18 cellular contexts compared by ENCODE assay signal in the genomic region with DNA sequence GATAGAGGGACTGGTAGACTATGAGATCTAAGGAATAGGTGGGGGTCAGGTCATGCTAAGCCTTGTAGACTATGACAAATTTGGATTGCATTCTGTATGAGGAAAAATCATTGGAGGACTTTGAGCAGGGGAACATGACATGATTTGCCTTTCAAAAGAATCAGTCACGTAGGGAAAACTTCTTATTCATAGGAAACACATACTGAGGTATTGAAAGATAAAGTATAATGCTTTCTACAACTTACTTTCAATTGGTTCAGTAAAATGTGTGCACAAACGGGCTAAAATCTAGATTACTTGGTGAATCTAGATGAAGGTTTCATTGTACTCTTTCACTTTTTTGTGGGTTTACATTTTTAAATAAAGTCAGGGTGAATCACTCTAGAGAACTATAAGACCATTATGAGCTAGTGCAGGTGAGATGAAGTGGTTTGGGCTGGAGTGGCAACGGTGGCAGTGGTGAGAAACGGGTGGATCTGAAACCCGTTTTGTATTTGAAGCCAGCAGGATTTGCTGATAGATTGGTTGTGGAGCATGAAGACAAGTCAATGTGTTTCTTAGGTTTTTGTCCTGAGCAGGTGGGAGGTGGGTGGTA. TPM values are rescaled to one million over a fixed set of nuclear protein-coding genes. Genes with fewer than 3 reads are reported as not detected.
DNase-seq lines count a peak whose midpoint lies in the region; ATAC-seq and TF ChIP-seq lines count a peak whose summit lies in the region.
"Had no signal": no experiment of that assay in that cellular context is flagged by ENCODE, and none has a peak within 500 bp of the region (broad histone marks: within the 10 kb centered on the region; RNA-seq: fewer than 3 reads in every experiment).

No MANE protein-coding gene starts in this region.

- H3K27ac ChIP-seq in HCT116 (ENCODE audit: low read depth, low read length) (peak overlapping the region; percentile 86), epithelial cell of prostate (peak overlapping the region; percentile 12)
- no peak overlapping the region for H3K27ac ChIP-seq in CD8-positive, alpha-beta T cell (ENCODE audit: low read depth, low read length)

- ATAC-seq in HCT116: peak; percentile 31; the same call in 1 of the 2 replicates
- no peak for ATAC-seq in CD8-positive, alpha-beta T cell

- H3K79me2 ChIP-seq in HCT116 (ENCODE audit: insufficient read depth, low read length): peaks cover 32% of the 10 kb centered on the region

- H3K27me3 ChIP-seq in HCT116 (ENCODE audit: insufficient read depth, low read length): no peaks in the 10 kb centered on the region
- H3K27me3 ChIP-seq in CD8-positive, alpha-beta T cell (ENCODE audit: insufficient read depth, low read length): no peaks in the 10 kb centered on the region
- H3K27me3 ChIP-seq: BE2C had no signal

- H3K27ac Mint-ChIP-seq in nephron progenitor cell: peak overlapping the region; percentile 5
- no peak overlapping the region for H3K27ac Mint-ChIP-seq in CD8-positive, alpha-beta T cell
- H3K27ac Mint-ChIP-seq: brain, immature natural killer cell had no signal

- TF ChIP-seq CTCF in HCT116 (IDR thresholded peaks at IDR 0.05 in 2 of 3, conservative IDR thresholded peaks at IDR 0.05 in 1 of 3; ENCODE audit: borderline replicate concordance in 1 of 3, insufficient read depth in 1 of 3, low read depth in 2 of 3, low read length in 2 of 3) (no peak), nephron progenitor cell (IDR thresholded peaks at IDR 0.05) (no peak)
- no peak for TF ChIP-seq CTCF in CD8-positive, alpha-beta T cell (IDR thresholded peaks at IDR 0.05)

- H3K9me3 ChIP-seq in HCT116 (ENCODE audit: control insufficient read depth in 1 of 2, insufficient read depth in 1 of 2, low read depth in 1 of 2, low read length in 2 of 2): no peaks in the 10 kb centered on the region
- H3K9me3 ChIP-seq in CD8-positive, alpha-beta T cell (ENCODE audit: low read length): no peaks in the 10 kb centered on the region
- H3K9me3 ChIP-seq: BE2C, HAP-1 had no signal

- no peaks in the 10 kb centered on the region for H3K27me3 Mint-ChIP-seq in nephron progenitor cell (ENCODE audit: low read depth, poor library complexity)
- no peaks in the 10 kb centered on the region for H3K27me3 Mint-ChIP-seq in CD8-positive, alpha-beta T cell (ENCODE audit: low read depth)

- 0 out of 2 replicates have a peak overlapping the region, but pooled peaks have one; percentile 5 for H3K4me2 ChIP-seq in HCT116 (ENCODE audit: low read length)

- no peak for TF ChIP-seq POLR2A in HCT116 (IDR thresholded peaks at IDR 0.05; ENCODE audit: borderline replicate concordance, extremely low read depth, insufficient read depth, insufficient read length)

- DNase-seq in HCT116 (ENCODE audit: low read depth, low spot score) (no peak), RPMI7951 (ENCODE audit: low read depth) (peak; percentile 11), epithelial cell of prostate (ENCODE audit: low read depth, low spot score) (no peak), nephron progenitor cell (no peak), GM19240 (ENCODE audit: insufficient read length, low spot score) (no peak)
- no peak for DNase-seq in activated CD8-positive, alpha-beta memory T cell treated with anti-CD3 and anti-CD28 coated beads, Interleukin-2, amount 50 U/mL, for 48 hours
- DNase-seq in CD8-positive, alpha-beta T cell: no peak
- DNase-seq: activated naive CD4-positive, alpha-beta T cell treated with anti-CD3 and anti-CD28 coated beads, Interleukin-2, amount 50 U/mL, for 16 hours; activated T-cell treated with anti-CD3 and anti-CD28 coated beads for 4 hours; BE2C; head of caudate nucleus; immature natural killer cell; naive B cell; NCI-H1417; NCI-H748 treated with DMSO at 0.1 percent for 48 hours; RPMI8226 had no signal

- H3K4me1 ChIP-seq in HCT116 (ENCODE audit: control insufficient read depth in 1 of 2, insufficient read depth in 2 of 2, low read length in 2 of 2): peaks cover 47 to 73% of the 10 kb centered on the region in 2 experiments
- H3K4me1 ChIP-seq in CD8-positive, alpha-beta T cell (ENCODE audit: insufficient read depth, low read length): no peaks in the 10 kb centered on the region
- H3K4me1 ChIP-seq: BE2C, HAP-1 had no signal

- no peak overlapping the region for H2AFZ ChIP-seq in HCT116 (ENCODE audit: low read depth, low read length, poor library complexity, severe bottlenecking)

- no peak for TF ChIP-seq RAD21 in HCT116 (IDR thresholded peaks at IDR 0.05; ENCODE audit: low read depth)

- POLR2A ChIA-PET in HCT116 (lab: Charles Lee): interaction anchor here (1.1 kb wide), 1 partner anchor 682 kb away, joined by 5 read pairs; no protein-coding TSS in a partner anchor
- POLR2A ChIA-PET in CD8-positive, alpha-beta T cell (lab: Charles Lee): no interaction called here

- BruUV-seq in HCT116 (replicated peaks; lab: Mats Ljungman, UMichigan): no TSS peak

- H3K9ac ChIP-seq in HCT116 (ENCODE audit: low read length): no peak overlapping the region; the same call in 1 of the 2 replicates

- RAD21 ChIA-PET in HCT116 (lab: Charles Lee; ENCODE audit: low non-redundant PET in 1 of 2, low total read pairs in 2 of 2, uncharacterized antibody in 2 of 2, unreplicated experiment in 2 of 2): no interaction called here

- H3K36me3 ChIP-seq in HCT116 (ENCODE audit: control insufficient read depth in 1 of 2, insufficient read depth in 2 of 2, low read length in 2 of 2): no peaks in the 10 kb centered on the region
- no peaks in the 10 kb centered on the region for H3K36me3 ChIP-seq in CD8-positive, alpha-beta T cell (ENCODE audit: insufficient read depth, low read length)
- H3K36me3 ChIP-seq: BE2C, HAP-1 had no signal

- intact Hi-C loops in HCT116 (cut with micrococcal nuclease): loop anchor here (10.0 kb wide), 2 partner anchors 287 to 947 kb away; a partner anchor contains a TSS
- intact Hi-C loops in CD8-positive, alpha-beta T cell (cut with DNase I, micrococcal nuclease): loop anchor here in 1 of 2 experiments (10.0 kb wide), 1 partner anchor 113 kb away; no protein-coding TSS in a partner anchor

- no peaks in the 10 kb centered on the region for H3K9me2 ChIP-seq in HCT116 (ENCODE audit: insufficient read depth)

- no peak overlapping the region for H3K4me3 Mint-ChIP-seq in nephron progenitor cell
- H3K4me3 Mint-ChIP-seq in CD8-positive, alpha-beta T cell: no peak overlapping the region
- H3K4me3 Mint-ChIP-seq: brain, immature natural killer cell, naive B cell had no signal

- no peaks in the 10 kb centered on the region for H3K9me3 Mint-ChIP-seq in nephron progenitor cell
- no peaks in the 10 kb centered on the region for H3K9me3 Mint-ChIP-seq in CD8-positive, alpha-beta T cell
- H3K9me3 Mint-ChIP-seq: brain, immature natural killer cell, naive B cell had no signal

- H3K4me1 Mint-ChIP-seq in nephron progenitor cell: peaks cover 6% of the 10 kb centered on the region
- peaks cover 11% of the 10 kb centered on the region for H3K4me1 Mint-ChIP-seq in CD8-positive, alpha-beta T cell (ENCODE audit: low read depth)

- H4K20me1 ChIP-seq in HCT116 (ENCODE audit: insufficient read depth): no peaks in the 10 kb centered on the region

- no peak overlapping the region for H3K4me3 ChIP-seq in HCT116 (replicated peaks in 1 of 2; ENCODE audit: low read depth in 1 of 2, low read length in 2 of 2)
- no peak overlapping the region for H3K4me3 ChIP-seq in CD8-positive, alpha-beta T cell (ENCODE audit: low read depth, low read length)
- H3K4me3 ChIP-seq: HAP-1 had no signal

- CTCF ChIA-PET in HCT116 (lab: Charles Lee): no interaction called here
- CTCF ChIA-PET in CD8-positive, alpha-beta T cell (lab: Charles Lee): no interaction called here

- no peaks in the 10 kb centered on the region for H3K36me3 Mint-ChIP-seq in nephron progenitor cell (ENCODE audit: low read depth)
- H3K36me3 Mint-ChIP-seq in CD8-positive, alpha-beta T cell: no peaks in the 10 kb centered on the region
- H3K36me3 Mint-ChIP-seq: brain, naive B cell had no signal

TF ChIP-seq in HCT116, 20 proteins besides CTCF, POLR2A, EP300 and RAD21 (continues in another document):
- TF ChIP-seq ZNF274 (IDR thresholded peaks at IDR 0.05; ENCODE audit: low read depth, low read length) (no peak), ZFX (IDR thresholded peaks at IDR 0.05) (no peak), POLR2AphosphoS5 (IDR thresholded peaks at IDR 0.05; ENCODE audit: low read depth, low read length) (no peak; the same call in 1 of the 2 replicates), SRF (IDR thresholded peaks at IDR 0.05; ENCODE audit: low read depth) (no peak), SP1 (IDR thresholded peaks at IDR 0.05; ENCODE audit: low read depth) (no peak), JUND (IDR thresholded peaks at IDR 0.05) (no peak), EZH2phosphoT487 (IDR thresholded peaks at IDR 0.05; ENCODE audit: borderline replicate concordance) (no peak)
- TF ChIP-seq, protein P1, sequence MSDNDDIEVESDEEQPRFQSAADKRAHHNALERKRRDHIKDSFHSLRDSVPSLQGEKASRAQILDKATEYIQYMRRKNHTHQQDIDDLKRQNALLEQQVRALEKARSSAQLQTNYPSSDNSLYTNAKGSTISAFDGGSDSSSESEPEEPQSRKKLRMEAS (IDR thresholded peaks at IDR 0.05): no peak
- TF ChIP-seq, protein P2, sequence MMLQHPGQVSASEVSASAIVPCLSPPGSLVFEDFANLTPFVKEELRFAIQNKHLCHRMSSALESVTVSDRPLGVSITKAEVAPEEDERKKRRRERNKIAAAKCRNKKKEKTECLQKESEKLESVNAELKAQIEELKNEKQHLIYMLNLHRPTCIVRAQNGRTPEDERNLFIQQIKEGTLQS (IDR thresholded peaks at IDR 0.05): no peak

RNA-seq across cellular contexts. Expression of a gene that starts 6.7 kb away (rescaled TPM):
- total RNA-seq in HCT116 (2021; ENCODE audit: unreplicated experiment): 27.1 TPM
- polyA plus RNA-seq in HCT116 (2012): 7.5 and 12.6 TPM in 2 replicates
- total RNA-seq in RPMI7951 (2014; rRNA removed; shearing (Covaris generic)): 13.9 and 17.9 TPM in 2 replicates
- 1 to 10 TPM; 1.4 to 1.5 TPM for total RNA-seq in CD8-positive, alpha-beta T cell
